18 cellular contexts compared by ENCODE assay signal in the genomic region with DNA sequence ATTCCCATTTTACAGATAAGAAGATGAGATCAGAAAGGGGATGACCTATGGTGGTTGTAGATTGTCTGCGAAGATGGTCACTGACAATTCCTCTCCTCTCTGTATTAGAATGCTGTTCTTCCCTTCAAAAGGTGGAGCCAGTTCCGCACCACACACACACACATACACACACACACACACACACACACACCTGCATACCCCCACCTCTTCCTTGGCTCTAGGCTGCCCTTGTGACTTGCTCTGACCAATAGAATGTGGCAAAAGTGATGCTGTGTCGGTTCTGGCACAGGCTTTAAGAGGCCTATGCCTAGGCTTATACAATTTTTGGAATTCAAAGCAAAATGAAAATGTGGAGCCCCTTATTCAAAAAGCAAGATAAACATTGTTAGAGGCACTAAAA.
DNase-seq lines count a peak whose midpoint lies in the region; ATAC-seq, FAIRE-seq and TF ChIP-seq lines count a peak whose summit lies in the region.
"Had no signal": no experiment of that assay in that cellular context is flagged by ENCODE, and none has a peak within 500 bp of the region (broad histone marks: within the 10 kb centered on the region; RNA-seq: fewer than 3 reads in every experiment).

No MANE protein-coding gene starts in this region.

- peak overlapping the region; percentile 57 for H3K4me3 Mint-ChIP-seq in T-helper 2 cell treated with Interferon-gamma antibody and Interleukin-4, amounts not matched to agents 5 μg/mL and 100 μg/mL, for 36 hours
- H3K4me3 Mint-ChIP-seq in brain = no peak overlapping the region

- H4K20me1 ChIP-seq in OCI-LY1 (ENCODE audit: insufficient read depth, low read length) = no peaks in the 10 kb centered on the region

- H3K27me3 ChIP-seq in OCI-LY1 (ENCODE audit: insufficient read depth, low read length) (no peaks in the 10 kb centered on the region), small intestine (ENCODE audit: control insufficient read depth in 2 of 2, insufficient read depth in 2 of 2, low read length in 2 of 2) (no peaks in the 10 kb centered on the region)
- H3K27me3 ChIP-seq: MG63 had no signal

- H3K9me3 ChIP-seq in OCI-LY1 (ENCODE audit: low read length) (no peaks in the 10 kb centered on the region), small intestine (ENCODE audit: control insufficient read depth, low read depth) (no peaks in the 10 kb centered on the region)
- H3K9me3 ChIP-seq: MG63 had no signal

- H3K36me3 ChIP-seq in OCI-LY1 (ENCODE audit: insufficient read depth, low read length) = no peaks in the 10 kb centered on the region
- H3K36me3 ChIP-seq in small intestine (ENCODE audit: control insufficient read depth in 2 of 2, insufficient read depth in 2 of 2, low read length in 2 of 2) = no peaks in the 10 kb centered on the region
- H3K36me3 ChIP-seq: MG63 had no signal

- peaks cover 21% of the 10 kb centered on the region for H3K36me3 Mint-ChIP-seq in T-helper 2 cell treated with Interferon-gamma antibody and Interleukin-4, amounts not matched to agents 5 μg/mL and 100 μg/mL, for 36 hours (ENCODE audit: low read depth)
- no peaks in the 10 kb centered on the region for H3K36me3 Mint-ChIP-seq in brain

- no peak for ATAC-seq in HG03159 (IDR thresholded peaks at IDR 0.05; ENCODE audit: unreplicated experiment)
- ATAC-seq: SK-N-SH treated with all-trans-retinoic acid at 6 μM for 48 hours had no signal

- H3K79me2 ChIP-seq in OCI-LY1 (ENCODE audit: insufficient read depth, low read length) = no peaks in the 10 kb centered on the region

- H3K27ac Mint-ChIP-seq in T-helper 2 cell treated with Interferon-gamma antibody and Interleukin-4, amounts not matched to agents 5 μg/mL and 100 μg/mL, for 36 hours = peak overlapping the region; percentile 97
- H3K27ac Mint-ChIP-seq in brain = peak overlapping the region in 3 of 5 experiments; percentile 31 to 66 (median 41)

- peak overlapping the region; percentile 38; the same call in 1 of the 2 replicates for H3K4me2 ChIP-seq in OCI-LY1 (ENCODE audit: low read length)

- H3F3A ChIP-seq in OCI-LY1 (ENCODE audit: insufficient read depth, low read length) = peaks cover 8% of the 10 kb centered on the region; the same call in 1 of the 2 replicates

- no peaks in the 10 kb centered on the region for H3K9me2 ChIP-seq in OCI-LY1 (ENCODE audit: low read depth, low read length)

- H3K27me3 Mint-ChIP-seq in T-helper 2 cell treated with Interferon-gamma antibody and Interleukin-4, amounts not matched to agents 5 μg/mL and 100 μg/mL, for 36 hours (ENCODE audit: low read depth) = no peaks in the 10 kb centered on the region
- H3K27me3 Mint-ChIP-seq in brain = peaks cover 6% of the 10 kb centered on the region

- peaks cover 71% of the 10 kb centered on the region for H3K4me1 Mint-ChIP-seq in T-helper 2 cell treated with Interferon-gamma antibody and Interleukin-4, amounts not matched to agents 5 μg/mL and 100 μg/mL, for 36 hours (ENCODE audit: low read depth)
- H3K4me1 Mint-ChIP-seq in brain = peaks cover 44% of the 10 kb centered on the region

- H3K4me3 ChIP-seq in OCI-LY1 (ENCODE audit: low read depth, low read length, poor library complexity, severe bottlenecking) = no peak overlapping the region
- H3K4me3 ChIP-seq in small intestine (ENCODE audit: low read depth in 1 of 2, low read length in 2 of 2) = no peak overlapping the region
- H3K4me3 ChIP-seq: GM23248, MG63 had no signal

- no peak overlapping the region for H2AFZ ChIP-seq in OCI-LY1 (ENCODE audit: low read length)
- H2AFZ ChIP-seq: GM23248 had no signal

- peak overlapping the region; percentile 72; the same call in 1 of the 2 replicates for H3K9ac ChIP-seq in OCI-LY1 (ENCODE audit: low read length)
- H3K9ac ChIP-seq: GM23248 had no signal

- H3K27ac ChIP-seq in OCI-LY1 (ENCODE audit: low read depth, low read length, poor library complexity, severe bottlenecking) = peak overlapping the region; percentile 100
- H3K27ac ChIP-seq in small intestine (ENCODE audit: low read depth in 1 of 2, low read length in 1 of 2) = peak overlapping the region; percentile 69 to 92
- H3K27ac ChIP-seq: GM23248 had no signal

- no peak for FAIRE-seq in small intestine (lab: Jason Lieb, UNC)
- FAIRE-seq: frontal cortex had no signal

- H3K4me1 ChIP-seq in OCI-LY1 (ENCODE audit: insufficient read depth, low read length, severe bottlenecking) (peaks cover 73% of the 10 kb centered on the region), small intestine (ENCODE audit: control insufficient read depth in 2 of 2, insufficient read depth in 1 of 2, low read depth in 1 of 2, low read length in 1 of 2) (peaks cover 17% of the 10 kb centered on the region in 2 donors)

- no peak for DNase-seq in T-helper 2 cell treated with Interferon-gamma antibody and Interleukin-4, amounts not matched to agents 5 μg/mL and 100 μg/mL, for 36 hours (ENCODE audit: low spot score)
- DNase-seq in T-helper 2 cell (no peak), small intestine (no peak), dermis blood vessel endothelial cell (no peak), dedifferentiated amniotic fluid mesenchymal stem cell (ENCODE audit: extremely low spot score) (no peak)
- DNase-seq: 8988T; activated CD8-positive, alpha-beta memory T cell treated with anti-CD3 and anti-CD28 coated beads, Interleukin-2, amount 50 U/mL, for 4 hours; amygdala; EL; NCI-H1930; NCI-H524 treated with DMSO at 0.1 percent for 48 hours had no signal

- no peaks in the 10 kb centered on the region for H3K9me3 Mint-ChIP-seq in T-helper 2 cell treated with Interferon-gamma antibody and Interleukin-4, amounts not matched to agents 5 μg/mL and 100 μg/mL, for 36 hours
- H3K9me3 Mint-ChIP-seq in brain = peaks cover 0 to 2% (median 0%) of the 10 kb centered on the region in 5 experiments

- no peak for TF ChIP-seq CTCF in OCI-LY1 (IDR thresholded peaks at IDR 0.05; ENCODE audit: low read length)
- no peak for TF ChIP-seq CTCF in brain (conservative IDR thresholded peaks at IDR 0.05)

- WGBS in small intestine, 3 donors = 94 to 98% (median 96%) methylated on average over 3 of the region's 3 CpGs
